ENCODE assay signal across 21 cellular contexts in the genomic region with DNA sequence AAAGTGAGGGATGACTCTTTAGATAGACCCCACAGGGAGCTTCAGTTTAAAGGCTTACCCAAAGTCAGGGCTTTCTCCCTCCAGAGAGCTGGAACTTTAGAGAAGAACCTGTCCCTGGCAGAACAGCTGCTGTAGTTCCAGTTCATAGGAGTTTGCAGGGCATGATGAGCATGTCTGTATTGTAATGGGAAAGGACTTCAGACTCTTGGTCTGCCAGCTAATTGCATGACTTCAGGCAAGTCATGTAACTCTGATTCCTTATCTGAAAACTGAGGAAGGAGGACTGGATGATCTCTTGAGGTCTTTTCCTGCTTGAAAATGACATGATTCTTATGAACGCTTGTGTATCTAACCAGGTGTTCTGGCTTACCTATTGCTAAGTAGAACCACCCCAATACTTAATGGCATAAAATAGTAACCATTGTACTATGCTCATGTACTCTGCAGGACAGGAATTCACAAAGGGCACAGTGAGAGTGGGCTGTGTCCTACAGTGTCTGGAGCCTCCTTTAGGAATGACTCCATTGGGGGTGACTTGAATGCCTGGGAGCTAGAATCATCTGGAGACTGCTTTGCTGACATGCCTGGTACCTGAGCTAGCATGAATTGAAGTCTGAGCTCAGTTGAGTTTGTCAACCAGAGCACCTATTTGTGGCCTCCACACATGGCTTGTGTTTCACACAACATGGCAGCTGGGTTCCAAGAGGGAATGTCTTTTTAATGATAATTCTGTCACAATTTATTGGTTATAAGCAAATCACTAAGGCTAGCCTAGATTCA. TPM values are rescaled to one million over a fixed set of nuclear protein-coding genes. Genes with fewer than 3 reads are reported as not detected.
DNase-seq lines count a peak whose midpoint lies in the region; ATAC-seq, FAIRE-seq and TF ChIP-seq lines count a peak whose summit lies in the region.
"Had no signal": no experiment of that assay in that cellular context is flagged by ENCODE, and none has a peak within 500 bp of the region (broad histone marks: within the 10 kb centered on the region; RNA-seq: fewer than 3 reads in every experiment).

No MANE protein-coding gene starts in this region.

- H2AFZ ChIP-seq in K562 (ENCODE audit: low read depth, low read length) (no peak overlapping the region), hepatocyte (no peak overlapping the region), trophoblast cell (ENCODE audit: insufficient read depth, low read length, poor library complexity) (no peak overlapping the region)

- no peak overlapping the region for H3K18ac ChIP-seq in trophoblast cell (ENCODE audit: low read length)

- no peak overlapping the region for H2BK5ac ChIP-seq in trophoblast cell (ENCODE audit: low read depth, low read length, poor library complexity)

- no peak for TF ChIP-seq EP300 in K562 (IDR thresholded peaks at IDR 0.05; ENCODE audit: low read length)

- in situ Hi-C loops in K562 (cut with MboI), result no loop called here

- no peaks in the 10 kb centered on the region for H3K4me1 Mint-ChIP-seq in glutamatergic neuron (ENCODE audit: low read depth, unreplicated experiment)
- H3K4me1 Mint-ChIP-seq: CD8-positive, alpha-beta memory T cell had no signal

- H2BK12ac ChIP-seq in trophoblast cell (ENCODE audit: low read length), result no peak overlapping the region

- no peak overlapping the region for H3K9ac ChIP-seq in K562 (ENCODE audit: insufficient read depth in 1 of 2, low read depth in 2 of 2, low read length in 2 of 2)
- H3K9ac ChIP-seq in trophoblast cell (ENCODE audit: low read length), result no peak overlapping the region
- H3K9ac ChIP-seq: BLaER1 had no signal

- no peak overlapping the region for H3K4me2 ChIP-seq in K562 (ENCODE audit: insufficient read depth, low read length)
- peak overlapping the region; percentile 46 for H3K4me2 ChIP-seq in hepatocyte
- no peak overlapping the region for H3K4me2 ChIP-seq in trophoblast cell (ENCODE audit: low read length)
- H3K4me2 ChIP-seq: BLaER1 had no signal

- no peak overlapping the region for H3K4me3 Mint-ChIP-seq in glutamatergic neuron (ENCODE audit: unreplicated experiment)
- H3K4me3 Mint-ChIP-seq: CD8-positive, alpha-beta memory T cell; HFFc6 had no signal

- WGBS in K562 (ENCODE audit: insufficient coverage, low coverage, missing lambda C conversion rate), result 0% methylated on average over 1 of the region's 1 CpG
- 35% methylated on average over 1 of the region's 1 CpG for WGBS in hepatocyte (ENCODE audit: low lambda C conversion rate, missing lambda C conversion rate)
- WGBS in trophoblast cell (ENCODE audit: extremely low coverage, insufficient coverage, insufficient read length), result no CpG with 5 or more reads among the region's 1 CpG

- POLR2A ChIA-PET in K562 (lab: Yijun Ruan, JAX), result interaction anchor here (0.7 to 1.5 kb wide), 4 partner anchors 10 to 37 kb away, joined by 3 to 5 read pairs (median 4); no protein-coding TSS in a partner anchor

- H3K4me3 ChIP-seq in K562 (no peak overlapping the region), hepatocyte (no peak overlapping the region), trophoblast cell (ENCODE audit: low read depth, low read length) (no peak overlapping the region)
- H3K4me3 ChIP-seq: BLaER1, GM12878 had no signal

- no peak overlapping the region for H4K8ac ChIP-seq in trophoblast cell (ENCODE audit: low read depth, low read length)

- BruUV-seq in K562 (replicated peaks; lab: Mats Ljungman, UMichigan), result no TSS peak

- no peak overlapping the region for H2AK5ac ChIP-seq in trophoblast cell (ENCODE audit: low read length)

- no peak overlapping the region for H3K14ac ChIP-seq in trophoblast cell (ENCODE audit: low read length)

- H3K27me3 ChIP-seq in K562 (ENCODE audit: control insufficient read depth in 2 of 2, insufficient read depth in 2 of 2, low read length in 2 of 2) (no peaks in the 10 kb centered on the region), hepatocyte (no peaks in the 10 kb centered on the region), trophoblast cell (ENCODE audit: insufficient read depth, low read length) (no peaks in the 10 kb centered on the region)
- H3K27me3 ChIP-seq: BLaER1 had no signal

- peaks cover 5% of the 10 kb centered on the region for H3K27me3 Mint-ChIP-seq in glutamatergic neuron (ENCODE audit: unreplicated experiment)

- no peak overlapping the region for H3K23ac ChIP-seq in trophoblast cell (ENCODE audit: low read length)

- no peaks in the 10 kb centered on the region for H3K9me3 Mint-ChIP-seq in glutamatergic neuron (ENCODE audit: unreplicated experiment)

- no peaks in the 10 kb centered on the region for H3K79me1 ChIP-seq in trophoblast cell (ENCODE audit: low read length)

- ATAC-seq in K562 (peak; percentile 76), HG02973 (IDR thresholded peaks at IDR 0.05; ENCODE audit: unreplicated experiment) (no peak)
- ATAC-seq: GM12878 had no signal

- peak; percentile 73 for FAIRE-seq in K562 (lab: Jason Lieb, UNC)
- FAIRE-seq: GM12878, GM18507 had no signal

- peaks cover 0 to 5% of the 10 kb centered on the region in 2 experiments; a peak in 2 of 5 replicates for H3K4me1 ChIP-seq in K562 (replicated peaks in 1 of 2; ENCODE audit: control insufficient read depth in 2 of 2, insufficient read depth in 2 of 2, low read length in 2 of 2)
- H3K4me1 ChIP-seq in hepatocyte (ENCODE audit: insufficient read depth), result peaks cover 9% of the 10 kb centered on the region
- peaks cover 3 to 4% of the 10 kb centered on the region in 2 experiments for H3K4me1 ChIP-seq in trophoblast cell (ENCODE audit: control insufficient read depth in 1 of 2, insufficient read depth in 2 of 2, low read length in 2 of 2)
- H3K4me1 ChIP-seq: BLaER1 had no signal

- H3K9me1 ChIP-seq in K562 (ENCODE audit: control insufficient read depth, insufficient read depth, low read length), result no peaks in the 10 kb centered on the region

- TF ChIP-seq CTCF in K562 (IDR thresholded peaks at IDR 0.05 in 2 of 3, conservative IDR thresholded peaks at IDR 0.05 in 1 of 3; ENCODE audit: insufficient read depth in 2 of 3, low read depth in 1 of 3, low read length in 3 of 3), result no peak
- no peak for TF ChIP-seq CTCF in hepatocyte (IDR thresholded peaks at IDR 0.05; ENCODE audit: poor library complexity)
- no peak for TF ChIP-seq CTCF in glutamatergic neuron (IDR thresholded peaks at IDR 0.05; ENCODE audit: partially characterized antibody, unreplicated experiment)

- no peak overlapping the region for H3K27ac Mint-ChIP-seq in glutamatergic neuron (ENCODE audit: unreplicated experiment)
- H3K27ac Mint-ChIP-seq: CD8-positive, alpha-beta memory T cell; HFFc6 had no signal

- TF ChIP-seq POLR2A in K562 (conservative IDR thresholded peaks at IDR 0.05), result no peak

- CTCF ChIA-PET in K562 (lab: Yijun Ruan, JAX; ENCODE audit: low intra/inter-chr PET ratio), result no interaction called here

- H4K20me1 ChIP-seq in K562 (replicated peaks; ENCODE audit: control insufficient read depth, insufficient read depth, low read length) (no peaks in the 10 kb centered on the region), hepatocyte (ENCODE audit: insufficient read depth, poor library complexity, severe bottlenecking) (no peaks in the 10 kb centered on the region)
- H4K20me1 ChIP-seq: BLaER1 had no signal

- TF ChIP-seq RAD21 in K562 (CRISPR knock-in tag; conservative IDR thresholded peaks at IDR 0.05 in 1 of 2, IDR thresholded peaks at IDR 0.05 in 1 of 2), result no peak

- no peaks in the 10 kb centered on the region for H3K36me3 Mint-ChIP-seq in glutamatergic neuron (ENCODE audit: unreplicated experiment)
- H3K36me3 Mint-ChIP-seq: CD8-positive, alpha-beta memory T cell had no signal

- no peak overlapping the region for H3K27ac ChIP-seq in K562 (ENCODE audit: extremely low read depth, low read depth, low read length)
- peak overlapping the region; percentile 85 for H3K27ac ChIP-seq in hepatocyte
- H3K27ac ChIP-seq in trophoblast cell (ENCODE audit: low read depth, low read length), result no peak overlapping the region
- H3K27ac ChIP-seq: BLaER1, HL-60 had no signal

- H3K9me2 ChIP-seq in hepatocyte (replicated peaks; ENCODE audit: insufficient read depth), result no peaks in the 10 kb centered on the region

- no peaks in the 10 kb centered on the region for H3K79me2 ChIP-seq in K562 (ENCODE audit: control insufficient read depth, insufficient read depth, low read length)
- H3K79me2 ChIP-seq in hepatocyte, result no peaks in the 10 kb centered on the region
- H3K79me2 ChIP-seq in trophoblast cell (ENCODE audit: control insufficient read depth, insufficient read depth, low read length, poor library complexity), result no peaks in the 10 kb centered on the region

- no peak overlapping the region for H4K12ac ChIP-seq in trophoblast cell (ENCODE audit: low read depth, low read length)

- H3K36me3 ChIP-seq in K562 (ENCODE audit: control insufficient read depth, insufficient read depth, low read length) (no peaks in the 10 kb centered on the region), hepatocyte (replicated peaks; ENCODE audit: insufficient read depth, low read depth) (no peaks in the 10 kb centered on the region), trophoblast cell (ENCODE audit: control insufficient read depth in 1 of 2, insufficient read depth in 2 of 2, low read length in 2 of 2) (no peaks in the 10 kb centered on the region)
- H3K36me3 ChIP-seq: BLaER1 had no signal

- H3K4ac ChIP-seq in trophoblast cell (ENCODE audit: low read depth, low read length), result no peak overlapping the region

- no peak overlapping the region for H2BK120ac ChIP-seq in trophoblast cell (ENCODE audit: insufficient read depth, low read length, poor library complexity)

- DNase-seq in ELF-1 (ENCODE audit: low read depth, low spot score) (peak; percentile 13), K562 (ENCODE audit: extremely low read depth in 1 of 4, low spot score in 3 of 4) (peak in 1 of 4 experiments; percentile 27), hepatocyte (ENCODE audit: low spot score) (peak; percentile 30), trophoblast cell (peak; percentile 66 to 82), glutamatergic neuron (no peak), T-helper 2 cell (no peak)
- DNase-seq in central memory CD4-positive, alpha-beta T cell, result no peak
- DNase-seq: 8988T; AML-193; Caco-2; CD8-positive, alpha-beta memory T cell; HCEC 1CT; HFFc6 had no signal

- 0 out of 2 replicates have a peak, but pooled peaks cover 4% of the 10 kb centered on the region for H3K9me3 ChIP-seq in K562 (replicated peaks; ENCODE audit: control insufficient read depth, insufficient read depth, low read depth, low read length)
- H3K9me3 ChIP-seq in hepatocyte (ENCODE audit: low read depth), result no peaks in the 10 kb centered on the region
- H3K9me3 ChIP-seq in trophoblast cell (ENCODE audit: insufficient read depth, low read depth, low read length), result no peaks in the 10 kb centered on the region
- H3K9me3 ChIP-seq: BLaER1 had no signal

- intact Hi-C loops in K562 (cut with micrococcal nuclease), result no loop called here

- no peak overlapping the region for H4K91ac ChIP-seq in trophoblast cell (ENCODE audit: low read depth, low read length)

RNA-seq across cellular contexts. Expression of a gene that starts 18.9 kb away (rescaled TPM):
- total RNA-seq in K562 (2011; cell fraction: chromatin; rRNA removed; ENCODE audit: low replicate concordance), result not detected in 2 replicates
- 0.26 TPM in 1 of 2 replicates, not detected in the other for total RNA-seq in K562 (2011; cell fraction: nucleolus; rRNA removed)
- total RNA-seq in K562 (2011; cell fraction: nucleoplasm; rRNA removed), result 0.31 TPM in 1 of 2 replicates, not detected in the other
- total RNA-seq in K562 (2014; rRNA removed) (0.59 and 0.65 TPM in 2 replicates), K562 (2014; rRNA removed; fragmentation: Illumina TruSeq; extraction: Trizol) (0.07 TPM in 1 of 2 replicates, not detected in the other), K562 (2015; rRNA removed; fragmentation: Illumina TruSeq; extraction: Trizol) (0.25 and 0.30 TPM in 2 replicates), K562 (2021) (1.7 and 1.8 TPM in 2 replicates), hepatocyte (1.0 and 1.9 TPM in 2 replicates), glutamatergic neuron (ENCODE audit: unreplicated experiment) (1.8 TPM)
- polyA plus RNA-seq in K562 (2011; rRNA removed) (0.06 and 0.31 TPM in 2 replicates), K562 (2014; fragmentation: Illumina TruSeq; extraction: Trizol) (not detected in 2 replicates), K562 (2014; fragmentation: Nextera tagmentation; extraction: Ambion mirVana) (under 1 TPM; 0.03 TPM), K562 (2014; rRNA removed) (0.67 and 0.99 TPM in 2 replicates), hepatocyte (1.8 and 2.4 TPM in 2 replicates)
- 0.22 and 0.57 TPM in 2 replicates for polyA plus RNA-seq in K562 (2011; cell fraction: cytosol; rRNA removed)
- 0.24 and 0.46 TPM in 2 replicates for polyA plus RNA-seq in K562 (2011; cell fraction: nucleus; rRNA removed)
- polyA plus RNA-seq in K562 (2012), result 0.78 and 1.1 TPM in 2 replicates
- 0.09 TPM in 1 of 2 replicates, not detected in the other for polyA minus RNA-seq in K562 (2011; rRNA and poly(A)+ RNA removed)
- not detected in 2 replicates for polyA minus RNA-seq in K562 (2011; cell fraction: cytosol; rRNA and poly(A)+ RNA removed)
- 0.27 and 1.1 TPM in 2 replicates for polyA minus RNA-seq in K562 (2011; cell fraction: nucleus; rRNA and poly(A)+ RNA removed)
- 0.03 TPM in 1 of 2 replicates, not detected in the other for polyA plus RNA-seq in trophoblast cell (2013)
- total RNA-seq: CD8-positive, alpha-beta memory T cell; G401; GM12878; H4; HFFc6 had no signal
- polyA plus RNA-seq: CD8-positive, alpha-beta memory T cell; GM12878 had no signal

RNA-seq across cellular contexts. Expression of a gene that starts 36.2 kb away (rescaled TPM):
- total RNA-seq in K562 (2011; cell fraction: chromatin; rRNA removed; ENCODE audit: low replicate concordance), result not detected in 2 replicates
- not detected in 2 replicates for total RNA-seq in K562 (2011; cell fraction: nucleolus; rRNA removed)
- not detected in 2 replicates for total RNA-seq in K562 (2011; cell fraction: nucleoplasm; rRNA removed)
- total RNA-seq in K562 (2014; rRNA removed) (1.1 and 1.2 TPM in 2 replicates), K562 (2014; rRNA removed; fragmentation: Illumina TruSeq; extraction: Trizol) (1.2 and 2.4 TPM in 2 replicates), K562 (2015; rRNA removed; fragmentation: Illumina TruSeq; extraction: Trizol) (1.2 and 1.6 TPM in 2 replicates), K562 (2021) (1.2 and 1.3 TPM in 2 replicates), hepatocyte (0.52 TPM in 1 of 2 replicates, not detected in the other), glutamatergic neuron (ENCODE audit: unreplicated experiment) (2.1 TPM)
- polyA plus RNA-seq in K562 (2011; rRNA removed) (1.5 and 1.8 TPM in 2 replicates), K562 (2014; fragmentation: Illumina TruSeq; extraction: Trizol) (1.1 and 1.6 TPM in 2 replicates), K562 (2014; fragmentation: Nextera tagmentation; extraction: Ambion mirVana) (1 to 10 TPM in 1 of 2 experiments, under 1 TPM in 1; 0.85 to 1.0 TPM), K562 (2014; rRNA removed) (1.4 and 1.8 TPM in 2 replicates), hepatocyte (1.9 and 3.1 TPM in 2 replicates)
- polyA plus RNA-seq in K562 (2011; cell fraction: cytosol; rRNA removed), result 0.12 TPM in 1 of 2 replicates, not detected in the other
- 0.36 TPM in 1 of 2 replicates, not detected in the other for polyA plus RNA-seq in K562 (2011; cell fraction: nucleus; rRNA removed)
- 3.3 and 13.0 TPM in 2 replicates for polyA plus RNA-seq in K562 (2012)
- polyA minus RNA-seq in K562 (2011; rRNA and poly(A)+ RNA removed), result 0.66 and 0.70 TPM in 2 replicates
- polyA minus RNA-seq in K562 (2011; cell fraction: cytosol; rRNA and poly(A)+ RNA removed), result not detected in 2 replicates
- polyA minus RNA-seq in K562 (2011; cell fraction: nucleus; rRNA and poly(A)+ RNA removed), result 0.89 TPM in 1 of 2 replicates, not detected in the other
- polyA plus RNA-seq in trophoblast cell (2013), result 0.21 and 0.45 TPM in 2 replicates
- total RNA-seq: CD8-positive, alpha-beta memory T cell; Daoy; GM12878; HFFc6 had no signal
- polyA plus RNA-seq: CD8-positive, alpha-beta memory T cell; GM12878 had no signal

Comparison
In these comparisons a context has a peak if more than half of its experiments do, and no peak if none do; other contexts are left out.
1. DNase-seq: peak in ELF-1 (single experiment), hepatocyte (single experiment) and trophoblast cell (2 of 2); none in glutamatergic neuron (single experiment), T-helper 2 cell (0 of 5) and central memory CD4-positive, alpha-beta T cell (single experiment).